8 cellular contexts compared by ENCODE assay signal in genomic region chr12:124745891-124746570, GRCh38.
DNase-seq lines count a peak whose midpoint lies in the region; ATAC-seq and TF ChIP-seq lines count a peak whose summit lies in the region.

No MANE protein-coding gene starts in this region.

- TF ChIP-seq POLR2A in adrenal gland (IDR thresholded peaks at IDR 0.05), result peak in 1 of 2 donors; percentile 48

- H3K4me1 Mint-ChIP-seq in osteocyte (ENCODE audit: unreplicated experiment), result peaks cover 20% of the 10 kb centered on the region

- peak overlapping the region; percentile 10 for H3K4me3 Mint-ChIP-seq in osteocyte (ENCODE audit: unreplicated experiment)

- H3K27me3 ChIP-seq in H7 (ENCODE audit: control insufficient read depth, insufficient read depth, low read length) (no peaks in the 10 kb centered on the region), adrenal gland (no peaks in the 10 kb centered on the region), cardiac muscle cell (no peaks in the 10 kb centered on the region)

- TF ChIP-seq CTCF in adrenal gland (IDR thresholded peaks at IDR 0.05) (no peak), cardiac muscle cell (IDR thresholded peaks at IDR 0.05; ENCODE audit: low read depth, low read length) (no peak), osteocyte (IDR thresholded peaks at IDR 0.05) (no peak)

- H3K9me3 Mint-ChIP-seq in osteocyte (ENCODE audit: unreplicated experiment), result no peaks in the 10 kb centered on the region

- WGBS in adrenal gland, 4 donors, result 2 to 8% (median 6%) methylated on average over 18 to 25 of the region's 25 CpGs

- H3K4me3 ChIP-seq in H7 (ENCODE audit: insufficient read depth, low read depth, low read length) (peak overlapping the region; percentile 10), adrenal gland (no peak overlapping the region), cardiac muscle cell (no peak overlapping the region)

- H3K27me3 Mint-ChIP-seq in osteocyte (ENCODE audit: unreplicated experiment), result no peaks in the 10 kb centered on the region

- peak overlapping the region; percentile 60 for H3K27ac Mint-ChIP-seq in osteocyte (ENCODE audit: unreplicated experiment)

- DNase-seq in AG20443 (ENCODE audit: low spot score) (peak; percentile 96), H7 (peak; percentile 96), NCI-H510A (lab: John Stamatoyannopoulos, UW) (peak; percentile 57), adrenal gland (peak; percentile 89 to 98 (median 96)), cardiac muscle cell (ENCODE audit: low read depth in 1 of 2, low spot score in 1 of 2) (peak; percentile 87 to 98), osteocyte (ENCODE audit: extremely low spot score, unreplicated experiment) (peak; percentile 93)

- intact Hi-C loops in adrenal gland (cut with DNase I), result loop anchor here in 1 of 2 donors (10.0 kb wide), 1 partner anchor 61 kb away; no protein-coding TSS in a partner anchor

- H3K9me3 ChIP-seq in adrenal gland (replicated peaks in 1 of 3) (no peaks in the 10 kb centered on the region), cardiac muscle cell (ENCODE audit: low read depth) (no peaks in the 10 kb centered on the region)

- no peaks in the 10 kb centered on the region for H3K36me3 Mint-ChIP-seq in osteocyte (ENCODE audit: unreplicated experiment)

- H3K27ac ChIP-seq in adrenal gland (peak overlapping the region; percentile 60 to 91 (median 80)), cardiac muscle cell (peak overlapping the region; percentile 66)

- H3K36me3 ChIP-seq in H7 (replicated peaks; ENCODE audit: control insufficient read depth, insufficient read depth, low read length), result no peaks in the 10 kb centered on the region
- no peaks in the 10 kb centered on the region for H3K36me3 ChIP-seq in adrenal gland (replicated peaks in 1 of 2)
- no peaks in the 10 kb centered on the region for H3K36me3 ChIP-seq in cardiac muscle cell

- H3K4me1 ChIP-seq in adrenal gland (replicated peaks in 1 of 2), result peaks cover 14 to 31% of the 10 kb centered on the region in 2 donors
- H3K4me1 ChIP-seq in cardiac muscle cell (ENCODE audit: low read depth), result no peaks in the 10 kb centered on the region

- ATAC-seq in GM18511 (IDR thresholded peaks at IDR 0.05; ENCODE audit: unreplicated experiment) (no peak), HG02588 (IDR thresholded peaks at IDR 0.05; ENCODE audit: unreplicated experiment) (no peak)
